Comparison of ENCODE assay signal across 1 cellular context in genomic region chr21:37267269-37268185, GRCh38.
TF ChIP-seq lines count a peak whose summit lies in the region.

Gene VPS26C, minus strand, starts transcription at chr21:37267334. Its CDS starts 40 bp downstream, at chr21:37267294.

TF ChIP-seq in K562, 482 proteins besides CTCF, POLR2A, EP300 and RAD21 (continued from another document and continues in another):
- TF ChIP-seq CHD7 (IDR thresholded peaks at IDR 0.05; ENCODE audit: low read depth, low read length) (no peak), TEAD1 (CRISPR knock-in tag; IDR thresholded peaks at IDR 0.05) (peak in 1 of 2 experiments; percentile 37; a peak in 2 of 4 replicates), MAZ (CRISPR knock-in tag; conservative IDR thresholded peaks at IDR 0.05 in 1 of 2, IDR thresholded peaks at IDR 0.05 in 1 of 2) (peak; percentile 95 to 98), MITF (IDR thresholded peaks at IDR 0.05) (peak; percentile 84), TAF1 (IDR thresholded peaks at IDR 0.05; ENCODE audit: control insufficient read depth, extremely low read depth, insufficient read depth, low read length, severe bottlenecking) (peak; percentile 75), XRCC5 (IDR thresholded peaks at IDR 0.05; ENCODE audit: low read depth, low read length) (0 out of 2 replicates have a peak, but pooled peaks have one; percentile 57), RBFOX2 (IDR thresholded peaks at IDR 0.05; ENCODE audit: low read depth, low read length) (peak; percentile 99), RBBP5 (IDR thresholded peaks at IDR 0.05; ENCODE audit: borderline replicate concordance, insufficient read depth, low read length, poor library complexity, severe bottlenecking) (peak; percentile 60), POU5F1 (IDR thresholded peaks at IDR 0.05; ENCODE audit: borderline replicate concordance, low read depth, low read length, partially characterized antibody) (no peak), ZNF282 (CRISPR knock-in tag; IDR thresholded peaks at IDR 0.05) (no peak), DNMT1 (IDR thresholded peaks at IDR 0.05) (no peak), ZNF507 (tag; conservative IDR thresholded peaks at IDR 0.05) (no peak), FOS (IDR thresholded peaks at IDR 0.05; ENCODE audit: extremely low read depth, insufficient read length) (no peak), ATF4 (CRISPR knock-in tag; IDR thresholded peaks at IDR 0.05) (no peak), ZNF41 (CRISPR knock-in tag; conservative IDR thresholded peaks at IDR 0.05) (0 out of 2 replicates have a peak, but pooled peaks have one; percentile 43), AFF4 (CRISPR knock-in tag; IDR thresholded peaks at IDR 0.05) (0 out of 2 replicates have a peak, but pooled peaks have one; percentile 54), MEF2A (IDR thresholded peaks at IDR 0.05; ENCODE audit: control insufficient read depth, low read depth, low read length) (no peak), TEAD2 (tag; IDR thresholded peaks at IDR 0.05) (no peak), ZNF586 (CRISPR knock-in tag; conservative IDR thresholded peaks at IDR 0.05) (no peak), CREBBP (IDR thresholded peaks at IDR 0.05; ENCODE audit: low read depth, low read length) (no peak), ZNF592 (IDR thresholded peaks at IDR 0.05) (peak; percentile 90), ZBTB8A (IDR thresholded peaks at IDR 0.05; ENCODE audit: partially characterized antibody) (no peak), SRSF9 (IDR thresholded peaks at IDR 0.05; ENCODE audit: borderline replicate concordance, low read depth, low read length) (no peak), ZFX (CRISPR knock-in tag; IDR thresholded peaks at IDR 0.05) (peak; percentile 97), KHSRP (IDR thresholded peaks at IDR 0.05) (0 out of 2 replicates have a peak, but pooled peaks have one; percentile 14), EP400 (IDR thresholded peaks at IDR 0.05) (peak; percentile 97), HNRNPLL (IDR thresholded peaks at IDR 0.05; ENCODE audit: low read depth, low read length, poor library complexity, severe bottlenecking) (peak; percentile 94), RCOR1 (IDR thresholded peaks at IDR 0.05; ENCODE audit: borderline replicate concordance in 1 of 2, low read depth in 2 of 2, low read length in 2 of 2) (no peak; a peak in 3 of 4 replicates), ZC3H11A (IDR thresholded peaks at IDR 0.05; ENCODE audit: low read depth, low read length) (no peak), ZBTB7A (IDR thresholded peaks at IDR 0.05; ENCODE audit: borderline replicate concordance, control insufficient read depth, low read depth, low read length) (peak; percentile 75; the same call in 1 of the 2 replicates), MCM2 (IDR thresholded peaks at IDR 0.05; ENCODE audit: low read depth) (no peak), FOSL1 (tag; conservative IDR thresholded peaks at IDR 0.05) (peak; percentile 61)
